Comparison of ENCODE assay signal across 8 cellular contexts in genomic region chr1:225652726-225653462, GRCh38. TPM values are rescaled to one million over a fixed set of nuclear protein-coding genes. Genes with fewer than 3 reads are reported as not detected.
A peak's percentile ranks its signal among the peaks of the same experiment; 100 is the strongest.
DNase-seq lines count a peak whose midpoint lies in the region; ATAC-seq and TF ChIP-seq lines count a peak whose summit lies in the region.

TSS of gene ENAH (minus strand) at chr1:225653123. CDS start at chr1:225652690, 433 bp downstream.

- TF ChIP-seq POLR2A in right lobe of liver (IDR thresholded peaks at IDR 0.05), result peak; percentile 86

- 0% methylated on average over 78 to 90 of the region's 90 CpGs for WGBS in ectodermal cell, 2 experiments
- no CpG with 5 or more reads among the region's 90 CpGs for WGBS in right lobe of liver (ENCODE audit: insufficient coverage, low coverage, low lambda C conversion rate, missing lambda C conversion rate)

- DNase-seq in EL (peak; percentile 86), NCI-H2196 treated with DMSO at 0.1 percent for 48 hours (lab: John Stamatoyannopoulos, UW; ENCODE audit: unreplicated experiment) (peak; percentile 77), right lobe of liver (peak; percentile 78 to 83 (median 80))
- peak; percentile 32 for DNase-seq in activated CD4-positive, alpha-beta T cell treated with anti-CD3 and anti-CD28 coated beads, Interleukin-2, amount 50 U/mL, for 1 hour
- peak; percentile 56 for DNase-seq in stimulated activated CD4-positive, alpha-beta T cell treated with anti-CD3 and anti-CD28 coated beads, Interleukin-4, amount 100 ng/mL, for 1 hour

- H3K27me3 ChIP-seq in ectodermal cell (ENCODE audit: control insufficient read depth, insufficient read depth, low read length, poor library complexity, severe bottlenecking) (peaks cover 9% of the 10 kb centered on the region), right lobe of liver (no peaks in the 10 kb centered on the region)

- no peak for TF ChIP-seq CTCF in right lobe of liver (IDR thresholded peaks at IDR 0.05)

- peak; percentile 75 for ATAC-seq in HG02798 (IDR thresholded peaks at IDR 0.05; ENCODE audit: poor library complexity, unreplicated experiment)
- peak; percentile 83 to 93 (median 91) for ATAC-seq in right lobe of liver
- no peak for ATAC-seq in GM18858 (IDR thresholded peaks at IDR 0.05; ENCODE audit: unreplicated experiment)

- H3K36me3 ChIP-seq in ectodermal cell (ENCODE audit: control insufficient read depth, insufficient read depth, low read length) (no peaks in the 10 kb centered on the region), right lobe of liver (no peaks in the 10 kb centered on the region)

- H3K4me1 ChIP-seq in ectodermal cell (ENCODE audit: control insufficient read depth, insufficient read depth, low read length) (peaks cover 9% of the 10 kb centered on the region), right lobe of liver (no peaks in the 10 kb centered on the region)

- H3K9me3 ChIP-seq in ectodermal cell (ENCODE audit: control insufficient read depth, low read length) (no peaks in the 10 kb centered on the region), right lobe of liver (no peaks in the 10 kb centered on the region)

- H3K4me3 ChIP-seq in ectodermal cell (ENCODE audit: insufficient read depth, low read depth, low read length) (peak within 1 kb of the TSS; percentile 69), right lobe of liver (peak within 1 kb of the TSS; percentile 70 to 82 (median 74))

- H3K27ac ChIP-seq in ectodermal cell (ENCODE audit: insufficient read depth, low read depth, low read length, poor library complexity, severe bottlenecking) (peak within 1 kb of the TSS; percentile 92), right lobe of liver (peak within 1 kb of the TSS; percentile 75 to 82 (median 78))

- intact Hi-C loops in right lobe of liver (cut with DNase I), result loop anchor here in 1 of 2 donors (10.0 kb wide), 1 partner anchor 178 kb away; no protein-coding TSS in a partner anchor

RNA-seq across cellular contexts. Expression of gene ENAH, which starts in this region (rescaled TPM):
- 215 TPM for polyA plus RNA-seq in ectodermal cell (2013, experiment 1 of 4)
- 231 TPM for polyA plus RNA-seq in ectodermal cell (2013, experiment 2 of 4)
- polyA plus RNA-seq in ectodermal cell (2013, experiment 3 of 4), result 157 TPM
- 171 TPM for polyA plus RNA-seq in ectodermal cell (2013, experiment 4 of 4)
- total RNA-seq in right lobe of liver, result 10 to 100 TPM in 5 of 6 experiments, 1 to 10 TPM in 1; 9.0 to 33.2 (median 20.8) TPM

Comparison
In these comparisons a context has a peak if more than half of its experiments do, and no peak if none do; other contexts are left out.
1. DNase-seq: peak in every context shown above with its lines; median percentile 86 in EL; 80 in right lobe of liver; 77 in NCI-H2196 treated with DMSO at 0.1 percent for 48 hours; 56 in stimulated activated CD4-positive, alpha-beta T cell treated with anti-CD3 and anti-CD28 coated beads, Interleukin-4, amount 100 ng/mL, for 1 hour; 32 in activated CD4-positive, alpha-beta T cell treated with anti-CD3 and anti-CD28 coated beads, Interleukin-2, amount 50 U/mL, for 1 hour.